9 cellular contexts compared by ENCODE assay signal in the genomic region with DNA sequence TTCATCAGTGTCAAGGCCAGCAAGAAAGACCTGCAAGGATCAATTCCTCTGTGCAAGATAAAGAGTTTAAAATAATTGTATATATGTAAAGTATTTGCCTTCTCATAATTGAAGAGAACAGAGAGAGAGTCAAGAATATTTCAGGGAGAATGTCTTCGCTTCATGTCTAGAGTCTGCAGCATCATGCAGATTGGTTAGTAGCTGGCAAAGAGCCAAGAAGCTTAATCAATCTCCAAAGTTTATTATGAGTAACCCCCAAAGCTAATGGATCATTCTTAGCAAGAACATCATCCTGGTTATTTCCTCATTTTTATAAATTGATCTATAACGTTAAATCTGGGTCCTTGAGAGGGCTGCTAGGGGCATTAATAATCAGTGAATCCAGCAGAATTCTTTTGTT.
"Had no signal": no experiment of that assay in that cellular context is flagged by ENCODE, and none has a peak within 500 bp of the region (broad histone marks: within the 10 kb centered on the region; RNA-seq: fewer than 3 reads in every experiment).

No MANE protein-coding gene starts in this region.

- H3K9me3 ChIP-seq: HAP-1 had no signal

- H2AFZ ChIP-seq: GM23248 had no signal

- H3K4me1 ChIP-seq: HAP-1 had no signal

- DNase-seq: GM23248, GOT3, H7, HFFc6, IMR-90, KG1 had no signal

- H3K36me3 ChIP-seq: HAP-1 had no signal

- ATAC-seq: HCT116 had no signal

- H3K27ac ChIP-seq: GM23248, HL-60 had no signal

- H3K9ac ChIP-seq: GM23248 had no signal

- H3K4me3 ChIP-seq: GM23248, HAP-1 had no signal
